9 cellular contexts compared by ENCODE assay signal in the genomic region with DNA sequence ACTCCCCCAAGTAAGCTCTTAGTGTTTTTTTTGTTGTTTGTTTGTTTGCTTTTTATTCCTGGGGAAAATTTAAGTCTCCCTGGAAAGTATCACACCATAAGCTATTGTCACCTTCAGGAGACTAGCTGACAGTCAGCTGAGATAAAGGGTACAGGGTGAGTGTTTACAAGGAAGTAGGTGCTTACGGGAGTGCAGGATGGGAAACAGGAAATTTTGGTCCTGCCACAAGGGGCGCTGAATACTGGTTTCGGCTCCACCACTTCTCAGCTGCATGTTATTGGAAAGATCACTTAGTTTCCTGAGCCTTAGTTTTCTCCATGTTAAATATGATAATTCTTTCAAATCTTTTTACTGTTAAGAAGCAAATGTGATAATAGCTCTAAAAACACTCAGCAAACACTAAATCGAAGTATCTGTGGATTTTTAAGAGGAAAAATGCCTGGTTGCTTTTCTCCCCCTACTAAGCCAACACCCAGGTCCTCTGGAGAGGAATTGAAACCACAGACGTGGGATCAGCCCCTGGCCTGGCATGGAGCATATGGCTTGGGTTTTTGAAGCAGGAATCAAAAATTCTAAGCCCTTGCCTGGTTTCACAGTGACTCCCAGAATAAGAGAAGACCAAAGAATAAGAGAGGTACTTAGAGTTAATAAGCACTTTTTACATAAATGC.
A peak's percentile ranks its signal among the peaks of the same experiment; 100 is the strongest.
DNase-seq lines count a peak whose midpoint lies in the region; ATAC-seq, FAIRE-seq and TF ChIP-seq lines count a peak whose summit lies in the region.
"Had no signal": no experiment of that assay in that cellular context is flagged by ENCODE, and none has a peak within 500 bp of the region (broad histone marks: within the 10 kb centered on the region; RNA-seq: fewer than 3 reads in every experiment).

No MANE protein-coding gene starts in this region.

- POLR2A ChIA-PET in naive thymus-derived CD4-positive, alpha-beta T cell (lab: Charles Lee) = no interaction called here

- TF ChIP-seq EP300 in esophagus muscularis mucosa (IDR thresholded peaks at IDR 0.05) = no peak

- H3K4me3 ChIP-seq in AG09309 (ENCODE audit: control insufficient read depth, low read depth, low read length) (no peak overlapping the region), NB4 (ENCODE audit: low read depth, low read length) (no peak overlapping the region), esophagus muscularis mucosa (no peak overlapping the region)
- no peak overlapping the region for H3K4me3 ChIP-seq in naive thymus-derived CD4-positive, alpha-beta T cell (ENCODE audit: low read length)
- H3K4me3 ChIP-seq: tibial artery had no signal

- CTCF ChIA-PET in naive thymus-derived CD4-positive, alpha-beta T cell (lab: Charles Lee) = interaction anchor here (0.6 to 1.4 kb wide), 3 partner anchors 14 to 1617 kb away, joined by 3 to 5 read pairs (median 3); no protein-coding TSS in a partner anchor

- peaks cover 0 to 5% (median 0%) of the 10 kb centered on the region in 7 donors for H3K4me1 Mint-ChIP-seq in naive thymus-derived CD4-positive, alpha-beta T cell

- H3K9me3 Mint-ChIP-seq in naive thymus-derived CD4-positive, alpha-beta T cell = peaks cover 0 to 3% (median 0%) of the 10 kb centered on the region in 11 donors

- intact Hi-C loops in esophagus muscularis mucosa (cut with DNase I) = no loop called here
- intact Hi-C loops in naive thymus-derived CD4-positive, alpha-beta T cell (cut with micrococcal nuclease) = no loop called here

- H3K36me3 ChIP-seq in esophagus muscularis mucosa = no peaks in the 10 kb centered on the region
- H3K36me3 ChIP-seq in naive thymus-derived CD4-positive, alpha-beta T cell (ENCODE audit: control insufficient read depth in 2 of 3, insufficient read depth in 3 of 3, low read length in 3 of 3) = no peaks in the 10 kb centered on the region
- H3K36me3 ChIP-seq: tibial artery had no signal

- no peaks in the 10 kb centered on the region for H3K9me3 ChIP-seq in esophagus muscularis mucosa
- no peaks in the 10 kb centered on the region for H3K9me3 ChIP-seq in naive thymus-derived CD4-positive, alpha-beta T cell (ENCODE audit: control insufficient read depth in 2 of 3, low read length in 3 of 3)
- H3K9me3 ChIP-seq: tibial artery had no signal

- peak; percentile 67 for FAIRE-seq in GM12892 (lab: Jason Lieb, UNC)

- WGBS in esophagus muscularis mucosa = 10% methylated on average over 5 of the region's 5 CpGs

- H3K27ac ChIP-seq in esophagus muscularis mucosa (replicated peaks in 1 of 4) = no peak overlapping the region
- no peak overlapping the region for H3K27ac ChIP-seq in naive thymus-derived CD4-positive, alpha-beta T cell (ENCODE audit: low read depth, low read length)
- H3K27ac ChIP-seq: tibial artery had no signal

- H3K4me3 Mint-ChIP-seq in naive thymus-derived CD4-positive, alpha-beta T cell = no peak overlapping the region

- H3K27me3 ChIP-seq in esophagus muscularis mucosa = no peaks in the 10 kb centered on the region
- H3K27me3 ChIP-seq in naive thymus-derived CD4-positive, alpha-beta T cell (ENCODE audit: control insufficient read depth in 2 of 2, insufficient read depth in 2 of 2, low read length in 2 of 2) = no peaks in the 10 kb centered on the region
- H3K27me3 ChIP-seq: tibial artery had no signal

- TF ChIP-seq CTCF in AG09309 (IDR thresholded peaks at IDR 0.05; ENCODE audit: control insufficient read depth, insufficient read depth, low read depth, low read length, missing control alignments) = peak; percentile 71
- peak; percentile 79 for TF ChIP-seq CTCF in NB4 (IDR thresholded peaks at IDR 0.05; ENCODE audit: low read depth, low read length)
- peak; percentile 8 to 56 (median 24) for TF ChIP-seq CTCF in esophagus muscularis mucosa (IDR thresholded peaks at IDR 0.05)

- ATAC-seq in naive thymus-derived CD4-positive, alpha-beta T cell = peak; percentile 46
- no peak for ATAC-seq in GM19467 (IDR thresholded peaks at IDR 0.05; ENCODE audit: unreplicated experiment)
- ATAC-seq in HG03196 (IDR thresholded peaks at IDR 0.05; ENCODE audit: unreplicated experiment) = no peak

- TF ChIP-seq POLR2A in GM12892 (IDR thresholded peaks at IDR 0.05; ENCODE audit: low read depth, low read length) (no peak), NB4 (IDR thresholded peaks at IDR 0.05; ENCODE audit: extremely low read depth, insufficient read length) (no peak), esophagus muscularis mucosa (IDR thresholded peaks at IDR 0.05; ENCODE audit: low read depth) (no peak)

- no peaks in the 10 kb centered on the region for H3K36me3 Mint-ChIP-seq in naive thymus-derived CD4-positive, alpha-beta T cell

- DNase-seq in AG09309 (ENCODE audit: low read depth) (no peak), GM12892 (ENCODE audit: insufficient read length) (peak; percentile 13), NB4 (ENCODE audit: low read depth) (peak; percentile 57), T-helper 9 cell (peak; percentile 5), esophagus muscularis mucosa (ENCODE audit: extremely low spot score) (no peak)
- peak in 3 of 9 donors; percentile 6 to 11 (median 8) for DNase-seq in naive thymus-derived CD4-positive, alpha-beta T cell

- H3K27ac Mint-ChIP-seq in naive thymus-derived CD4-positive, alpha-beta T cell = peak overlapping the region in 2 of 9 donors; percentile 33 to 52

- H3K27me3 Mint-ChIP-seq in naive thymus-derived CD4-positive, alpha-beta T cell = peaks cover 0 to 4% (median 0%) of the 10 kb centered on the region in 5 donors

- H3K4me1 ChIP-seq in esophagus muscularis mucosa = no peaks in the 10 kb centered on the region
- H3K4me1 ChIP-seq in naive thymus-derived CD4-positive, alpha-beta T cell (ENCODE audit: control insufficient read depth in 2 of 2, insufficient read depth in 2 of 2, low read length in 2 of 2) = no peaks in the 10 kb centered on the region
- H3K4me1 ChIP-seq: tibial artery had no signal

Comparison
In these comparisons a context has a peak if more than half of its experiments do, and no peak if none do; other contexts are left out.
1. DNase-seq: peak in GM12892 (single experiment), NB4 (single experiment) and T-helper 9 cell (single experiment); none in AG09309 (single experiment) and esophagus muscularis mucosa (single experiment).
2. CTCF ChIP-seq: peak in every context shown above with its lines; median percentile 79 in NB4; 71 in AG09309; 24 in esophagus muscularis mucosa.